ENCODE assay signal across 1 cellular context in the genomic region with DNA sequence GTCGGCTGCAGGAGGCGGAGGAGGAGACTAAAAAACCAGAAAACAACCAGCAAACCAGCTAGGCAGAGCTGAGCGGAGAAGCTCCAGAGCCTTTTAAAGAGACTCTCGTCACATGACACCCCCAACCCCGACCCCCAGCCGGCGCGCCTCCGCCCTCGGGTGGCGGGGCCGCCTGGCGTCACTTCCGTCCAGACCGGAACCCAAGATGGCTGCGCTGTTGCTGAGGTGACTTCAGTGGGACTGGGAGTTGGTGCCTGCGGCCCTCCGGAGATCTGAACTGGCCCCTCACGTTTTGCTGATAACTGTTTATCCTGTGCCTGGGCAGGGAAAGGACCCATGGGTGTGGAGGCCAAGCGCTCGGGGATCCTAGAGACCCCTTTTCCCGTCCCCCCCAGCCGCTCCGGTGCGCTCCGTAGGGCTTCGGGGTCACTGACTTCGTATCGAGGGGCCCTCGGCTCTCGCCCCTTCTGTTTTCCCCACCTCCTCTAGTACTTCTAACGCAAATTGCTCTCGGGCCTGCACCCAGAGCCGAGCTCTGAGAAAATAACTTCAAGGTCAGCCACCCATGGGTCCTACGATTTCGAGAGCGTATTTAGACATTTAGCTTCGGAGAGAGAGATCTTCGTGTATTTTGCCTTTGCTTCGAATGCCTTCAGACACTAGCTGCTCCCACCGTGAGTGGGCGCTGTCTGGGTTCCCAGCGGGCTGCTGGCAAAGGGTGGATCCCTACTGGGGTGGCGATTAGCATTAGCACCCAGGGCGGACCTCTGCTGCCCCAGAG.
TF ChIP-seq lines count a peak whose summit lies in the region.

A gene with protein sequence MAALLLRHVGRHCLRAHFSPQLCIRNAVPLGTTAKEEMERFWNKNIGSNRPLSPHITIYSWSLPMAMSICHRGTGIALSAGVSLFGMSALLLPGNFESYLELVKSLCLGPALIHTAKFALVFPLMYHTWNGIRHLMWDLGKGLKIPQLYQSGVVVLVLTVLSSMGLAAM (plus strand): TSS at position 181 of the 781 bp plus-strand sequence. CDS start 25 bp downstream, at position 206.

TF ChIP-seq in HepG2, 621 proteins besides CTCF, POLR2A, EP300 and RAD21 (continued from another document and continues in another):
- TF ChIP-seq, protein P1, sequence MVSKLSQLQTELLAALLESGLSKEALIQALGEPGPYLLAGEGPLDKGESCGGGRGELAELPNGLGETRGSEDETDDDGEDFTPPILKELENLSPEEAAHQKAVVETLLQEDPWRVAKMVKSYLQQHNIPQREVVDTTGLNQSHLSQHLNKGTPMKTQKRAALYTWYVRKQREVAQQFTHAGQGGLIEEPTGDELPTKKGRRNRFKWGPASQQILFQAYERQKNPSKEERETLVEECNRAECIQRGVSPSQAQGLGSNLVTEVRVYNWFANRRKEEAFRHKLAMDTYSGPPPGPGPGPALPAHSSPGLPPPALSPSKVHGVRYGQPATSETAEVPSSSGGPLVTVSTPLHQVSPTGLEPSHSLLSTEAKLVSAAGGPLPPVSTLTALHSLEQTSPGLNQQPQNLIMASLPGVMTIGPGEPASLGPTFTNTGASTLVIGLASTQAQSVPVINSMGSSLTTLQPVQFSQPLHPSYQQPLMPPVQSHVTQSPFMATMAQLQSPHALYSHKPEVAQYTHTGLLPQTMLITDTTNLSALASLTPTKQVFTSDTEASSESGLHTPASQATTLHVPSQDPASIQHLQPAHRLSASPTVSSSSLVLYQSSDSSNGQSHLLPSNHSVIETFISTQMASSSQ (IDR thresholded peaks at IDR 0.05; ENCODE audit: low read depth) = no peak
- TF ChIP-seq, protein P1 (CRISPR knock-in tag; IDR thresholded peaks at IDR 0.05; ENCODE audit: borderline replicate concordance) = no peak
- TF ChIP-seq CAMTA2 (CRISPR knock-in tag; IDR thresholded peaks at IDR 0.05; ENCODE audit: borderline replicate concordance) = no peak
- TF ChIP-seq SRSF1 (optimal IDR thresholded peaks at IDR 0.05; ENCODE audit: low read depth, low read length) = peak; percentile 75
- peak; percentile 59 for TF ChIP-seq SKI (IDR thresholded peaks at IDR 0.05; ENCODE audit: partially characterized antibody)
- TF ChIP-seq CCDC6 (CRISPR knock-in tag; IDR thresholded peaks at IDR 0.05) = no peak; the same call in 1 of the 2 replicates
- TF ChIP-seq ZNF275 (CRISPR knock-in tag; IDR thresholded peaks at IDR 0.05; ENCODE audit: borderline replicate concordance) = no peak
- TF ChIP-seq RFX5 (IDR thresholded peaks at IDR 0.05; ENCODE audit: low read depth, low read length) = peak; percentile 41; the same call in 1 of the 2 replicates
- TF ChIP-seq HES4 (CRISPR knock-in tag; IDR thresholded peaks at IDR 0.05; ENCODE audit: borderline replicate concordance) = no peak
- peak; percentile 79; the same call in 1 of the 2 replicates for TF ChIP-seq PHF21A (CRISPR knock-in tag; IDR thresholded peaks at IDR 0.05)
- no peak for TF ChIP-seq RFX3 (CRISPR knock-in tag; IDR thresholded peaks at IDR 0.05)
- peak; percentile 36; the same call in 1 of the 2 replicates for TF ChIP-seq MIXL1 (CRISPR knock-in tag; IDR thresholded peaks at IDR 0.05)
- no peak for TF ChIP-seq ZNF83 (CRISPR knock-in tag; IDR thresholded peaks at IDR 0.05; ENCODE audit: borderline replicate concordance)
- TF ChIP-seq TCF7 (IDR thresholded peaks at IDR 0.05; ENCODE audit: low read depth) = no peak
- TF ChIP-seq EHMT2 (IDR thresholded peaks at IDR 0.05; ENCODE audit: borderline replicate concordance, low read depth, low read length) = no peak
- no peak; the same call in 1 of the 2 replicates for TF ChIP-seq TARDBP (CRISPR knock-in tag; IDR thresholded peaks at IDR 0.05)
- TF ChIP-seq, protein P2, sequence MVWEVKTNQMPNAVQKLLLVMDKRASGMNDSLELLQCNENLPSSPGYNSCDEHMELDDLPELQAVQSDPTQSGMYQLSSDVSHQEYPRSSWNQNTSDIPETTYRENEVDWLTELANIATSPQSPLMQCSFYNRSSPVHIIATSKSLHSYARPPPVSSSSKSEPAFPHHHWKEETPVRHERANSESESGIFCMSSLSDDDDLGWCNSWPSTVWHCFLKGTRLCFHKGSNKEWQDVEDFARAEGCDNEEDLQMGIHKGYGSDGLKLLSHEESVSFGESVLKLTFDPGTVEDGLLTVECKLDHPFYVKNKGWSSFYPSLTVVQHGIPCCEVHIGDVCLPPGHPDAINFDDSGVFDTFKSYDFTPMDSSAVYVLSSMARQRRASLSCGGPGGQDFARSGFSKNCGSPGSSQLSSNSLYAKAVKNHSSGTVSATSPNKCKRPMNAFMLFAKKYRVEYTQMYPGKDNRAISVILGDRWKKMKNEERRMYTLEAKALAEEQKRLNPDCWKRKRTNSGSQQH (CRISPR knock-in tag; IDR thresholded peaks at IDR 0.05; ENCODE audit: low read depth) = no peak
- no peak for TF ChIP-seq CHD4 (IDR thresholded peaks at IDR 0.05; ENCODE audit: borderline replicate concordance, low read length)
- peak; percentile 66; the same call in 1 of the 2 replicates for TF ChIP-seq POGZ (CRISPR knock-in tag; IDR thresholded peaks at IDR 0.05)
- TF ChIP-seq JUN (CRISPR knock-in tag; IDR thresholded peaks at IDR 0.05) = no peak
- TF ChIP-seq ZSCAN21 (CRISPR knock-in tag; IDR thresholded peaks at IDR 0.05; ENCODE audit: borderline replicate concordance) = no peak
- TF ChIP-seq ZNF451 (CRISPR knock-in tag; IDR thresholded peaks at IDR 0.05) = no peak
- TF ChIP-seq KDM2A (CRISPR knock-in tag; IDR thresholded peaks at IDR 0.05; ENCODE audit: borderline replicate concordance, low read depth) = peak; percentile 78
- TF ChIP-seq KMT2A (CRISPR knock-in tag; IDR thresholded peaks at IDR 0.05) = peak; percentile 87
- TF ChIP-seq PHF8 (CRISPR knock-in tag; IDR thresholded peaks at IDR 0.05) = peak; percentile 87
- no peak for TF ChIP-seq ZBTB7A (CRISPR knock-in tag; IDR thresholded peaks at IDR 0.05)
- TF ChIP-seq ZNF235 (CRISPR knock-in tag; IDR thresholded peaks at IDR 0.05; ENCODE audit: borderline replicate concordance) = 0 out of 2 replicates have a peak, but pooled peaks have one; percentile 40
- no peak for TF ChIP-seq ZNF569 (CRISPR knock-in tag; IDR thresholded peaks at IDR 0.05; ENCODE audit: borderline replicate concordance)
- TF ChIP-seq, protein P3, sequence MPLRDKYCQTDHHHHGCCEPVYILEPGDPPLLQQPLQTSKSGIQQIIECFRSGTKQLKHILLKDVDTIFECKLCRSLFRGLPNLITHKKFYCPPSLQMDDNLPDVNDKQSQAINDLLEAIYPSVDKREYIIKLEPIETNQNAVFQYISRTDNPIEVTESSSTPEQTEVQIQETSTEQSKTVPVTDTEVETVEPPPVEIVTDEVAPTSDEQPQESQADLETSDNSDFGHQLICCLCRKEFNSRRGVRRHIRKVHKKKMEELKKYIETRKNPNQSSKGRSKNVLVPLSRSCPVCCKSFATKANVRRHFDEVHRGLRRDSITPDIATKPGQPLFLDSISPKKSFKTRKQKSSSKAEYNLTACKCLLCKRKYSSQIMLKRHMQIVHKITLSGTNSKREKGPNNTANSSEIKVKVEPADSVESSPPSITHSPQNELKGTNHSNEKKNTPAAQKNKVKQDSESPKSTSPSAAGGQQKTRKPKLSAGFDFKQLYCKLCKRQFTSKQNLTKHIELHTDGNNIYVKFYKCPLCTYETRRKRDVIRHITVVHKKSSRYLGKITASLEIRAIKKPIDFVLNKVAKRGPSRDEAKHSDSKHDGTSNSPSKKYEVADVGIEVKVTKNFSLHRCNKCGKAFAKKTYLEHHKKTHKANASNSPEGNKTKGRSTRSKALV (CRISPR knock-in tag; IDR thresholded peaks at IDR 0.05) = no peak
- no peak for TF ChIP-seq ZFP41 (CRISPR knock-in tag; IDR thresholded peaks at IDR 0.05; ENCODE audit: borderline replicate concordance)
- TF ChIP-seq PRDM15 (CRISPR knock-in tag; IDR thresholded peaks at IDR 0.05) = no peak
- no peak for TF ChIP-seq CBX2 (IDR thresholded peaks at IDR 0.05; ENCODE audit: low read depth, low read length)
- no peak for TF ChIP-seq CBX2 (CRISPR knock-in tag; IDR thresholded peaks at IDR 0.05; ENCODE audit: low read depth)
- TF ChIP-seq, protein P4, sequence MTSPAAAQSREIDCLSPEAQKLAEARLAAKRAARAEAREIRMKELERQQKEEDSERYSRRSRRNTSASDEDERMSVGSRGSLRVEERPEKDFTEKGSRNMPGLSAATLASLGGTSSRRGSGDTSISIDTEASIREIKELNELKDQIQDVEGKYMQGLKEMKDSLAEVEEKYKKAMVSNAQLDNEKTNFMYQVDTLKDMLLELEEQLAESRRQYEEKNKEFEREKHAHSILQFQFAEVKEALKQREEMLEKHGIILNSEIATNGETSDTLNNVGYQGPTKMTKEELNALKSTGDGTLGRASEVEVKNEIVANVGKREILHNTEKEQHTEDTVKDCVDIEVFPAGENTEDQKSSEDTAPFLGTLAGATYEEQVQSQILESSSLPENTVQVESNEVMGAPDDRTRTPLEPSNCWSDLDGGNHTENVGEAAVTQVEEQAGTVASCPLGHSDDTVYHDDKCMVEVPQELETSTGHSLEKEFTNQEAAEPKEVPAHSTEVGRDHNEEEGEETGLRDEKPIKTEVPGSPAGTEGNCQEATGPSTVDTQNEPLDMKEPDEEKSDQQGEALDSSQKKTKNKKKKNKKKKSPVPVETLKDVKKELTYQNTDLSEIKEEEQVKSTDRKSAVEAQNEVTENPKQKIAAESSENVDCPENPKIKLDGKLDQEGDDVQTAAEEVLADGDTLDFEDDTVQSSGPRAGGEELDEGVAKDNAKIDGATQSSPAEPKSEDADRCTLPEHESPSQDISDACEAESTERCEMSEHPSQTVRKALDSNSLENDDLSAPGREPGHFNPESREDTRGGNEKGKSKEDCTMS (CRISPR knock-in tag; conservative IDR thresholded peaks at IDR 0.05) = no peak
- TF ChIP-seq ZNF644 (CRISPR knock-in tag; IDR thresholded peaks at IDR 0.05; ENCODE audit: low read depth) = no peak
- TF ChIP-seq CREB3 (CRISPR knock-in tag; IDR thresholded peaks at IDR 0.05) = peak; percentile 70; the same call in 1 of the 2 replicates
- TF ChIP-seq DR1 (CRISPR knock-in tag; IDR thresholded peaks at IDR 0.05) = peak; percentile 97
- TF ChIP-seq ZNF430 (CRISPR knock-in tag; IDR thresholded peaks at IDR 0.05) = peak; percentile 88
- TF ChIP-seq ATRX (CRISPR knock-in tag; IDR thresholded peaks at IDR 0.05; ENCODE audit: borderline replicate concordance) = no peak
- TF ChIP-seq SYNCRIP (IDR thresholded peaks at IDR 0.05; ENCODE audit: insufficient read depth, low read depth, low read length) = no peak
- no peak for TF ChIP-seq CBFB (CRISPR knock-in tag; IDR thresholded peaks at IDR 0.05)
- TF ChIP-seq NCOA2 (CRISPR knock-in tag; IDR thresholded peaks at IDR 0.05) = no peak; the same call in 1 of the 2 replicates
- TF ChIP-seq ZNF75D (CRISPR knock-in tag; IDR thresholded peaks at IDR 0.05; ENCODE audit: borderline replicate concordance) = no peak
